Comparison of ENCODE assay signal across 8 cellular contexts in the genomic region with DNA sequence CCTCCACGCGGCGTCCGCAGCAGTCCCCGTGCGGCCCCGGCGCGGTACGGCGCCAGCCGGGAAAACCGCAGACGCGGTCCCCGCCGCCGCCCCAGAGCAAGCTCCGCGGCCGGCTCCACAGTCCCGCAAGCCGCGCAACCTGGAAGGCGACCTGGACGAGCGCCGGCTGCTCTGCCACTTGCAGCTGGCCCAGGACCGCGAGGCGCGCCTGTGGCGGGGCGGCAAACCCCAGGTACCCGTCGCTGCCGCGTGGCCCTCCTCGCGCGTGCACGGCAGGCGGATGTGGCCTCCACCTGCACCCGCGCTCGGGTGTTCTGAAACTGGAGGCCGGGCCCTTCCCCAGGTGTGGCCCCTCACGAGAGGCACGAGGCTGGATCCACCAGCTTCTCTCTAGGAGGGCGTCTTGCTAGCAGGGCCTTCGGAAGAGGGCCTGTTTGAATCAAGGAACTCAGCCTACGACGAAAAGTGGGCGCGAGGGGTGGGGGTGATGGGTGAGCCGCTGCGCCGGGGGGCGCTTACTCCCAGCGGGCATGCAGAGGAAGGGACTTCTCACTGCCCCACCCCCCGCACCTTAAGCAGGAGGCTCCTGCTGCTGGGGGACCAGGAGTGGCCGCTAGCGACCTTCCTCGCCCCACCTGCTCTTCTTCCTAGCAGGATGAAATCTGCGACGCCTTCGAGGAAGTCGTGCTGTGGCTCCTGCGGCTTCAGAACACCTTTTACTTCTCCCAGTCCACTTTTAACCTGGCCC. TPM values are rescaled to one million over a fixed set of nuclear protein-coding genes. Genes with fewer than 3 reads are reported as not detected.
DNase-seq lines count a peak whose midpoint lies in the region; ATAC-seq and TF ChIP-seq lines count a peak whose summit lies in the region.

No MANE protein-coding gene starts in this region.

- ATAC-seq in GM21723 (IDR thresholded peaks at IDR 0.05; ENCODE audit: unreplicated experiment) (peak; percentile 5), right cardiac atrium (peak in 1 of 2 donors; percentile 25), omental fat pad (ENCODE audit: low FRiP score) (no peak), GM21528 (IDR thresholded peaks at IDR 0.05; ENCODE audit: low FRiP score, unreplicated experiment) (no peak)

- DNase-seq in activated T-cell treated with anti-CD3 and anti-CD28 coated beads for 24 hours (ENCODE audit: low read depth) (peak; percentile 11), right cardiac atrium (peak in 1 of 3 donors; percentile 62), omental fat pad (ENCODE audit: low spot score) (no peak), COLO668 (lab: John Stamatoyannopoulos, UW; ENCODE audit: unreplicated experiment) (no peak), NCI-H2029 (lab: John Stamatoyannopoulos, UW) (no peak)
- DNase-seq in stimulated activated CD4-positive, alpha-beta T cell treated with anti-CD3 and anti-CD28 coated beads, Interleukin-4, amount 100 ng/mL, for 24 hours = peak; percentile 41

- H3K27ac ChIP-seq in right cardiac atrium (ENCODE audit: low read length) = no peak overlapping the region

- H3K27me3 ChIP-seq in right cardiac atrium (ENCODE audit: control insufficient read depth, insufficient read depth) = no peaks in the 10 kb centered on the region

- no peak for TF ChIP-seq CTCF in omental fat pad (IDR thresholded peaks at IDR 0.05)

- H3K9me3 ChIP-seq in right cardiac atrium (ENCODE audit: control insufficient read depth, low read length) = no peaks in the 10 kb centered on the region

- intact Hi-C loops in right cardiac atrium (cut with DNase I) = no loop called here

- 35% methylated on average over 69 of the region's 69 CpGs for WGBS in right cardiac atrium

- peak overlapping the region; percentile 38 for H3K4me3 ChIP-seq in right cardiac atrium (ENCODE audit: low read length)

- no peaks in the 10 kb centered on the region for H3K4me1 ChIP-seq in right cardiac atrium (ENCODE audit: control insufficient read depth, insufficient read depth, low read length)

RNA-seq across cellular contexts. Expression of a gene that starts 0.6 kb away (rescaled TPM):
- under 1 TPM in 1 of 4 donors, not detected in 3; 0.09 TPM for total RNA-seq in right cardiac atrium
- polyA plus RNA-seq in right cardiac atrium = 0.14 TPM
- under 1 TPM in 2 of 4 donors, not detected in 2; 0.12 to 0.19 TPM for total RNA-seq in omental fat pad

RNA-seq across cellular contexts. Expression of a gene that starts 10.5 kb away (rescaled TPM):
- total RNA-seq in right cardiac atrium (1 to 10 TPM; 7.4 to 9.8 (median 9.2) TPM), omental fat pad (10 to 100 TPM in 1 of 4 donors, 1 to 10 TPM in 3; 4.4 to 10.4 (median 5.9) TPM)
- 4.2 TPM for polyA plus RNA-seq in right cardiac atrium

RNA-seq across cellular contexts. Expression of a gene that starts 29.2 kb away (rescaled TPM):
- total RNA-seq in right cardiac atrium = 10 to 100 TPM; 25.8 to 33.7 (median 31.0) TPM
- polyA plus RNA-seq in right cardiac atrium = 17.7 TPM
- total RNA-seq in omental fat pad = 10 to 100 TPM; 27.6 to 42.1 (median 29.7) TPM

Comparison
In these comparisons a context has a peak if more than half of its experiments do, and no peak if none do; other contexts are left out.
1. DNase-seq: peak in activated T-cell treated with anti-CD3 and anti-CD28 coated beads for 24 hours (single experiment) and stimulated activated CD4-positive, alpha-beta T cell treated with anti-CD3 and anti-CD28 coated beads, Interleukin-4, amount 100 ng/mL, for 24 hours (single experiment); none in omental fat pad (single experiment), COLO668 (single experiment) and NCI-H2029 (single experiment).